1 cellular context compared by ENCODE assay signal in genomic region chr19:35150445-35150844, GRCh38.
TF ChIP-seq lines count a peak whose summit lies in the region.

No MANE protein-coding gene starts in this region.

TF ChIP-seq in WTC11, 78 proteins besides CTCF, POLR2A, EP300 and RAD21 (continued from another document):
- TF ChIP-seq, protein P1, sequence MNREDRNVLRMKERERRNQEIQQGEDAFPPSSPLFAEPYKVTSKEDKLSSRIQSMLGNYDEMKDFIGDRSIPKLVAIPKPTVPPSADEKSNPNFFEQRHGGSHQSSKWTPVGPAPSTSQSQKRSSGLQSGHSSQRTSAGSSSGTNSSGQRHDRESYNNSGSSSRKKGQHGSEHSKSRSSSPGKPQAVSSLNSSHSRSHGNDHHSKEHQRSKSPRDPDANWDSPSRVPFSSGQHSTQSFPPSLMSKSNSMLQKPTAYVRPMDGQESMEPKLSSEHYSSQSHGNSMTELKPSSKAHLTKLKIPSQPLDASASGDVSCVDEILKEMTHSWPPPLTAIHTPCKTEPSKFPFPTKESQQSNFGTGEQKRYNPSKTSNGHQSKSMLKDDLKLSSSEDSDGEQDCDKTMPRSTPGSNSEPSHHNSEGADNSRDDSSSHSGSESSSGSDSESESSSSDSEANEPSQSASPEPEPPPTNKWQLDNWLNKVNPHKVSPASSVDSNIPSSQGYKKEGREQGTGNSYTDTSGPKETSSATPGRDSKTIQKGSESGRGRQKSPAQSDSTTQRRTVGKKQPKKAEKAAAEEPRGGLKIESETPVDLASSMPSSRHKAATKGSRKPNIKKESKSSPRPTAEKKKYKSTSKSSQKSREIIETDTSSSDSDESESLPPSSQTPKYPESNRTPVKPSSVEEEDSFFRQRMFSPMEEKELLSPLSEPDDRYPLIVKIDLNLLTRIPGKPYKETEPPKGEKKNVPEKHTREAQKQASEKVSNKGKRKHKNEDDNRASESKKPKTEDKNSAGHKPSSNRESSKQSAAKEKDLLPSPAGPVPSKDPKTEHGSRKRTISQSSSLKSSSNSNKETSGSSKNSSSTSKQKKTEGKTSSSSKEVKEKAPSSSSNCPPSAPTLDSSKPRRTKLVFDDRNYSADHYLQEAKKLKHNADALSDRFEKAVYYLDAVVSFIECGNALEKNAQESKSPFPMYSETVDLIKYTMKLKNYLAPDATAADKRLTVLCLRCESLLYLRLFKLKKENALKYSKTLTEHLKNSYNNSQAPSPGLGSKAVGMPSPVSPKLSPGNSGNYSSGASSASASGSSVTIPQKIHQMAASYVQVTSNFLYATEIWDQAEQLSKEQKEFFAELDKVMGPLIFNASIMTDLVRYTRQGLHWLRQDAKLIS (CRISPR knock-in tag; IDR thresholded peaks at IDR 0.05; ENCODE audit: borderline replicate concordance), result no peak
- TF ChIP-seq NR3C1 (CRISPR knock-in tag; conservative IDR thresholded peaks at IDR 0.05; ENCODE audit: low read depth) (no peak), ZNF232 (CRISPR knock-in tag; IDR thresholded peaks at IDR 0.05) (no peak), MAX (CRISPR knock-in tag; IDR thresholded peaks at IDR 0.05) (no peak), FOXP1 (CRISPR knock-in tag; IDR thresholded peaks at IDR 0.05; ENCODE audit: borderline replicate concordance) (no peak), TP53 (CRISPR knock-in tag; IDR thresholded peaks at IDR 0.05) (no peak), GTF2I (CRISPR knock-in tag; conservative IDR thresholded peaks at IDR 0.05) (no peak), CREM (CRISPR knock-in tag; IDR thresholded peaks at IDR 0.05) (no peak), JUN (CRISPR knock-in tag; IDR thresholded peaks at IDR 0.05) (no peak), NFE2L1 (CRISPR knock-in tag; IDR thresholded peaks at IDR 0.05) (no peak), CBFB (CRISPR knock-in tag; IDR thresholded peaks at IDR 0.05; ENCODE audit: low read depth) (no peak), NFATC4 (CRISPR knock-in tag; IDR thresholded peaks at IDR 0.05) (no peak), SOX15 (CRISPR knock-in tag; IDR thresholded peaks at IDR 0.05) (no peak), OVOL2 (CRISPR knock-in tag; IDR thresholded peaks at IDR 0.05; ENCODE audit: borderline replicate concordance) (no peak)
- TF ChIP-seq, protein P2, sequence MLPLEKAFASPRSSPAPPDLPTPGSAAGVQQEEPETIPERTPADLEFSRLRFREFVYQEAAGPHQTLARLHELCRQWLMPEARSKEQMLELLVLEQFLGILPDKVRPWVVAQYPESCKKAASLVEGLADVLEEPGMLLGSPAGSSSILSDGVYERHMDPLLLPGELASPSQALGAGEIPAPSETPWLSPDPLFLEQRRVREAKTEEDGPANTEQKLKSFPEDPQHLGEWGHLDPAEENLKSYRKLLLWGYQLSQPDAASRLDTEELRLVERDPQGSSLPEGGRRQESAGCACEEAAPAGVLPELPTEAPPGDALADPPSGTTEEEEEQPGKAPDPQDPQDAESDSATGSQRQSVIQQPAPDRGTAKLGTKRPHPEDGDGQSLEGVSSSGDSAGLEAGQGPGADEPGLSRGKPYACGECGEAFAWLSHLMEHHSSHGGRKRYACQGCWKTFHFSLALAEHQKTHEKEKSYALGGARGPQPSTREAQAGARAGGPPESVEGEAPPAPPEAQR (CRISPR knock-in tag; IDR thresholded peaks at IDR 0.05), result no peak
- TF ChIP-seq, protein P3, sequence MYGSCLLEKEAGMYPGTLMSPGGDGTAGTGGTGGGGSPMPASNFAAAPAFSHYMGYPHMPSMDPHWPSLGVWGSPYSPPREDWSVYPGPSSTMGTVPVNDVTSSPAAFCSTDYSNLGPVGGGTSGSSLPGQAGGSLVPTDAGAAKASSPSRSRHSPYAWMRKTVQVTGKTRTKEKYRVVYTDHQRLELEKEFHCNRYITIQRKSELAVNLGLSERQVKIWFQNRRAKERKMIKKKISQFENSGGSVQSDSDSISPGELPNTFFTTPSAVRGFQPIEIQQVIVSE (CRISPR knock-in tag; IDR thresholded peaks at IDR 0.05; ENCODE audit: borderline replicate concordance), result no peak
